In the genomic region with DNA sequence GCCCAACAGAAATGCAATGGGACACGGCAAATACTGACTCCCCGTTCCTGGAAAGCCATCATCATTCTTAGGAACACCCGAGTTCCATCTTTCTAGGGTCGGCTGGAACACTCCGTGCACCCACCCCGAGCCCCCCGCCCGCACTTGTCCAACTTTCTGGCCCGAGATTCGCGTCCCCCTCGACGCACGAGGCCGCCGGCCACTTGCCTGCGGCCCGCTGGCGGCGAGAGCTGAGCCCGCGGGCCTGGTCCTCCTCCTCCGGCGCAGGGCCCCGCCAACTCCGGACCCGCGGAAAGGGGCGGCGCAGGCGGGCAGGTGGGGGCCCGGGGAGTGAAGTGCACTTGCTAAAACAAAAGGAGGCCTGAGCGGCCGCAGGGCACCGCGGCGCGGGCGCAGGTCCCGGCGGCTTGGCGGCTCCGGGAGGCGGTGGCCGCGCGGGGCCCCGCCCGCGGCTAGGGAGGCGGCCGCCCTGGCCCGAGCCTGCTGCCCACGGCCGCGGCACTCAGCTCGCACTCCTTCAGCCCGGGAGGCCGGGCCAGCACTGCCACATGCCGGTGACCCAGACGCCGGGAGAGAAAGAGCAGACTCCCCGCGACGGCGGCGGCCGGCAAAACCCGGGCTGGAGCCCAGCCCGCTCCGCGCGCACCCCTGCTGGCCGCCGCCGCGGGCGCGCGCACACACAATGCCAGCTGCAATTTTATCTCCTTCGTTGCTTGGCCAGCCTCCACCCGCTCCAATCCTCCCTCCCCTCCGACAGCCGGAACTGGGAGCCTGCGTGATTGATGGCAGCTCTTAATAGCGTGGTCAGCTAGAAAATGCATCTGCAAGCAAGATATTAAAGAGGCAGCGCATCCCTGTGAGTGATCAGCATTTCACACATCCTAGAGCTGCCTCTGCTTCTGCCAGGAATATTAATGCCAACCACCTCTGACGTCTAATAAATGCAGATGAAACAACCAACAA, we compare ENCODE assay signal across 8 cellular contexts.
DNase-seq lines count a peak whose midpoint lies in the region; ATAC-seq and TF ChIP-seq lines count a peak whose summit lies in the region.

No MANE protein-coding gene starts in this region.

- H3K27me3 ChIP-seq in GM06990 (replicated peaks; ENCODE audit: control insufficient read depth, insufficient read depth, low read length) (no peaks in the 10 kb centered on the region), cardiac muscle cell (no peaks in the 10 kb centered on the region), osteoblast (ENCODE audit: insufficient read depth, low read length) (no peaks in the 10 kb centered on the region), upper lobe of left lung (no peaks in the 10 kb centered on the region)

- peaks cover 42% of the 10 kb centered on the region for H3K4me1 Mint-ChIP-seq in activated naive CD8-positive, alpha-beta T cell treated with anti-CD3 and anti-CD28 coated beads, Interleukin-2, amount 50 U/mL, for 24 hours

- ATAC-seq in SK-N-SH treated with all-trans-retinoic acid at 6 μM for 48 hours (peak; percentile 73), upper lobe of left lung (ENCODE audit: low FRiP score in 2 of 2) (peak; percentile 95)
- peak; percentile 70 for ATAC-seq in activated naive CD8-positive, alpha-beta T cell treated with anti-CD3 and anti-CD28 coated beads, Interleukin-2, amount 50 U/mL, for 24 hours

- H3K27me3 Mint-ChIP-seq in activated naive CD8-positive, alpha-beta T cell treated with anti-CD3 and anti-CD28 coated beads, Interleukin-2, amount 50 U/mL, for 24 hours, result peaks cover 30% of the 10 kb centered on the region

- H3K4me3 ChIP-seq in GM06990 (replicated peaks; ENCODE audit: low read depth, low read length), result peak overlapping the region; percentile 76
- peak overlapping the region; percentile 70 for H3K4me3 ChIP-seq in NB4 (ENCODE audit: low read depth, low read length)
- peak overlapping the region; percentile 79 for H3K4me3 ChIP-seq in cardiac muscle cell
- peak overlapping the region; percentile 77 for H3K4me3 ChIP-seq in osteoblast (ENCODE audit: insufficient read depth, low read length)
- peak overlapping the region; percentile 55 to 77 (median 68) for H3K4me3 ChIP-seq in upper lobe of left lung

- CTCF ChIA-PET in HEK293T (lab: Yijun Ruan, JAX), result interaction anchor here (0.6 to 1.5 kb wide), 4 partner anchors 20 to 146 kb away, joined by 3 to 5 read pairs (median 4); no protein-coding TSS in a partner anchor

- H3K4me1 ChIP-seq in cardiac muscle cell (ENCODE audit: low read depth) (peaks cover 67% of the 10 kb centered on the region), osteoblast (ENCODE audit: insufficient read depth, low read length) (peaks cover 25% of the 10 kb centered on the region), upper lobe of left lung (peaks cover 24 to 43% (median 26%) of the 10 kb centered on the region in 4 donors)

- TF ChIP-seq EP300 in upper lobe of left lung (IDR thresholded peaks at IDR 0.05), result no peak

- H2AFZ ChIP-seq in osteoblast (ENCODE audit: low read length), result peak overlapping the region; percentile 75

- no peaks in the 10 kb centered on the region for H3K9me3 Mint-ChIP-seq in activated naive CD8-positive, alpha-beta T cell treated with anti-CD3 and anti-CD28 coated beads, Interleukin-2, amount 50 U/mL, for 24 hours

- H3K36me3 Mint-ChIP-seq in activated naive CD8-positive, alpha-beta T cell treated with anti-CD3 and anti-CD28 coated beads, Interleukin-2, amount 50 U/mL, for 24 hours (ENCODE audit: low read depth), result peaks cover 5% of the 10 kb centered on the region

- peak overlapping the region; percentile 90 for H3K27ac Mint-ChIP-seq in activated naive CD8-positive, alpha-beta T cell treated with anti-CD3 and anti-CD28 coated beads, Interleukin-2, amount 50 U/mL, for 24 hours

- H3K9me3 ChIP-seq in cardiac muscle cell (ENCODE audit: low read depth) (no peaks in the 10 kb centered on the region), osteoblast (ENCODE audit: low read depth, low read length) (no peaks in the 10 kb centered on the region), upper lobe of left lung (no peaks in the 10 kb centered on the region)

- peak overlapping the region; percentile 89 for H3K4me3 Mint-ChIP-seq in activated naive CD8-positive, alpha-beta T cell treated with anti-CD3 and anti-CD28 coated beads, Interleukin-2, amount 50 U/mL, for 24 hours

- POLR2A ChIA-PET in HEK293T (lab: Yijun Ruan, JAX), result interaction anchor here (0.8 to 1.7 kb wide), 6 partner anchors 10 to 293 kb away, joined by 3 to 11 read pairs (median 3); no protein-coding TSS in a partner anchor

- H3K79me2 ChIP-seq in osteoblast (ENCODE audit: insufficient read depth, low read length), result peaks cover 53% of the 10 kb centered on the region

- H3K36me3 ChIP-seq in GM06990 (ENCODE audit: control insufficient read depth, insufficient read depth, low read length) (no peaks in the 10 kb centered on the region), cardiac muscle cell (no peaks in the 10 kb centered on the region), osteoblast (ENCODE audit: insufficient read depth, low read length) (no peaks in the 10 kb centered on the region), upper lobe of left lung (no peaks in the 10 kb centered on the region)

- peaks cover 2% of the 10 kb centered on the region for H4K20me1 ChIP-seq in osteoblast (ENCODE audit: insufficient read depth, low read length)

- peak overlapping the region; percentile 93 for H3K4me2 ChIP-seq in osteoblast (ENCODE audit: insufficient read depth, low read length)

- peak overlapping the region; percentile 96 for H3K27ac ChIP-seq in cardiac muscle cell
- H3K27ac ChIP-seq in osteoblast (ENCODE audit: low read depth, low read length), result peak overlapping the region; percentile 82
- peak overlapping the region; percentile 84 to 91 (median 88) for H3K27ac ChIP-seq in upper lobe of left lung

- TF ChIP-seq CTCF in GM06990 (IDR thresholded peaks at IDR 0.05; ENCODE audit: insufficient read depth, low read length, poor library complexity, severe bottlenecking), result no peak
- no peak for TF ChIP-seq CTCF in NB4 (IDR thresholded peaks at IDR 0.05; ENCODE audit: low read depth, low read length)
- no peak for TF ChIP-seq CTCF in cardiac muscle cell (IDR thresholded peaks at IDR 0.05; ENCODE audit: low read depth, low read length)
- no peak for TF ChIP-seq CTCF in osteoblast (IDR thresholded peaks at IDR 0.05; ENCODE audit: extremely low read depth, low read depth, low read length)
- TF ChIP-seq CTCF in upper lobe of left lung (IDR thresholded peaks at IDR 0.05), result peak in 5 of 6 experiments; percentile 26 to 62 (median 55)

- DNase-seq in GM06990 (ENCODE audit: extremely low read depth, insufficient read length), result peak; percentile 90
- DNase-seq in HEK293T (ENCODE audit: extremely low spot score), result peak; percentile 78
- DNase-seq in NB4 (ENCODE audit: low read depth), result peak; percentile 90
- peak; percentile 81 for DNase-seq in activated naive CD8-positive, alpha-beta T cell treated with anti-CD3 and anti-CD28 coated beads, Interleukin-2, amount 50 U/mL, for 24 hours
- peak; percentile 94 to 96 for DNase-seq in cardiac muscle cell (ENCODE audit: low read depth in 1 of 2, low spot score in 1 of 2)
- DNase-seq in osteoblast (ENCODE audit: insufficient read length, low spot score, missing footprints), result peak; percentile 99
- DNase-seq in upper lobe of left lung, result peak; percentile 94 to 97

- TF ChIP-seq POLR2A in NB4 (IDR thresholded peaks at IDR 0.05; ENCODE audit: extremely low read depth, insufficient read length) (peak; percentile 59), upper lobe of left lung (IDR thresholded peaks at IDR 0.05) (peak in 3 of 4 donors; percentile 56 to 84 (median 78))

- 0 to 1% methylated on average over 20 to 56 of the region's 88 CpGs for whole genome bisulfite sequencing in upper lobe of left lung, 2 donors

TF ChIP-seq in HEK293T, 16 proteins besides CTCF, POLR2A, EP300 and RAD21:
- no peak for TF ChIP-seq ARNT (IDR thresholded peaks at IDR 0.05)
- TF ChIP-seq, protein P1, sequence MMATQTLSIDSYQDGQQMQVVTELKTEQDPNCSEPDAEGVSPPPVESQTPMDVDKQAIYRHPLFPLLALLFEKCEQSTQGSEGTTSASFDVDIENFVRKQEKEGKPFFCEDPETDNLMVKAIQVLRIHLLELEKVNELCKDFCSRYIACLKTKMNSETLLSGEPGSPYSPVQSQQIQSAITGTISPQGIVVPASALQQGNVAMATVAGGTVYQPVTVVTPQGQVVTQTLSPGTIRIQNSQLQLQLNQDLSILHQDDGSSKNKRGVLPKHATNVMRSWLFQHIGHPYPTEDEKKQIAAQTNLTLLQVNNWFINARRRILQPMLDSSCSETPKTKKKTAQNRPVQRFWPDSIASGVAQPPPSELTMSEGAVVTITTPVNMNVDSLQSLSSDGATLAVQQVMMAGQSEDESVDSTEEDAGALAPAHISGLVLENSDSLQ (IDR thresholded peaks at IDR 0.05), result peak; percentile 96

TF ChIP-seq in SK-N-SH treated with all-trans-retinoic acid at 6 μM for 48 hours, 23 proteins besides CTCF, POLR2A, EP300 and RAD21 (continues in another document):
- no peak for TF ChIP-seq ESRRG (CRISPR knock-in tag; IDR thresholded peaks at IDR 0.05)
- TF ChIP-seq RARB (CRISPR knock-in tag; IDR thresholded peaks at IDR 0.05), result no peak
- no peak for TF ChIP-seq GLIS3 (CRISPR knock-in tag; IDR thresholded peaks at IDR 0.05)
- no peak for TF ChIP-seq OSR1 (CRISPR knock-in tag; IDR thresholded peaks at IDR 0.05)
- TF ChIP-seq, protein P2, sequence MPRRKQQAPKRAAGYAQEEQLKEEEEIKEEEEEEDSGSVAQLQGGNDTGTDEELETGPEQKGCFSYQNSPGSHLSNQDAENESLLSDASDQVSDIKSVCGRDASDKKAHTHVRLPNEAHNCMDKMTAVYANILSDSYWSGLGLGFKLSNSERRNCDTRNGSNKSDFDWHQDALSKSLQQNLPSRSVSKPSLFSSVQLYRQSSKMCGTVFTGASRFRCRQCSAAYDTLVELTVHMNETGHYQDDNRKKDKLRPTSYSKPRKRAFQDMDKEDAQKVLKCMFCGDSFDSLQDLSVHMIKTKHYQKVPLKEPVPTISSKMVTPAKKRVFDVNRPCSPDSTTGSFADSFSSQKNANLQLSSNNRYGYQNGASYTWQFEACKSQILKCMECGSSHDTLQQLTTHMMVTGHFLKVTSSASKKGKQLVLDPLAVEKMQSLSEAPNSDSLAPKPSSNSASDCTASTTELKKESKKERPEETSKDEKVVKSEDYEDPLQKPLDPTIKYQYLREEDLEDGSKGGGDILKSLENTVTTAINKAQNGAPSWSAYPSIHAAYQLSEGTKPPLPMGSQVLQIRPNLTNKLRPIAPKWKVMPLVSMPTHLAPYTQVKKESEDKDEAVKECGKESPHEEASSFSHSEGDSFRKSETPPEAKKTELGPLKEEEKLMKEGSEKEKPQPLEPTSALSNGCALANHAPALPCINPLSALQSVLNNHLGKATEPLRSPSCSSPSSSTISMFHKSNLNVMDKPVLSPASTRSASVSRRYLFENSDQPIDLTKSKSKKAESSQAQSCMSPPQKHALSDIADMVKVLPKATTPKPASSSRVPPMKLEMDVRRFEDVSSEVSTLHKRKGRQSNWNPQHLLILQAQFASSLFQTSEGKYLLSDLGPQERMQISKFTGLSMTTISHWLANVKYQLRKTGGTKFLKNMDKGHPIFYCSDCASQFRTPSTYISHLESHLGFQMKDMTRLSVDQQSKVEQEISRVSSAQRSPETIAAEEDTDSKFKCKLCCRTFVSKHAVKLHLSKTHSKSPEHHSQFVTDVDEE (CRISPR knock-in tag; IDR thresholded peaks at IDR 0.05), result peak; percentile 93
- peak; percentile 76; the same call in 1 of the 2 replicates for TF ChIP-seq SNAI2 (CRISPR knock-in tag; IDR thresholded peaks at IDR 0.05)

Comparison
In these comparisons a context has a peak if more than half of its experiments do, and no peak if none do; other contexts are left out.
1. Peak in every context shown above with its lines: DNase-seq, ATAC-seq, H3K4me3 ChIP-seq and H3K27ac ChIP-seq.
2. CTCF ChIP-seq: peak in upper lobe of left lung (5 of 6); none in GM06990 (single experiment), NB4 (single experiment), cardiac muscle cell (single experiment) and osteoblast (single experiment).